ENCODE assay signal across 13 cellular contexts in the genomic region with DNA sequence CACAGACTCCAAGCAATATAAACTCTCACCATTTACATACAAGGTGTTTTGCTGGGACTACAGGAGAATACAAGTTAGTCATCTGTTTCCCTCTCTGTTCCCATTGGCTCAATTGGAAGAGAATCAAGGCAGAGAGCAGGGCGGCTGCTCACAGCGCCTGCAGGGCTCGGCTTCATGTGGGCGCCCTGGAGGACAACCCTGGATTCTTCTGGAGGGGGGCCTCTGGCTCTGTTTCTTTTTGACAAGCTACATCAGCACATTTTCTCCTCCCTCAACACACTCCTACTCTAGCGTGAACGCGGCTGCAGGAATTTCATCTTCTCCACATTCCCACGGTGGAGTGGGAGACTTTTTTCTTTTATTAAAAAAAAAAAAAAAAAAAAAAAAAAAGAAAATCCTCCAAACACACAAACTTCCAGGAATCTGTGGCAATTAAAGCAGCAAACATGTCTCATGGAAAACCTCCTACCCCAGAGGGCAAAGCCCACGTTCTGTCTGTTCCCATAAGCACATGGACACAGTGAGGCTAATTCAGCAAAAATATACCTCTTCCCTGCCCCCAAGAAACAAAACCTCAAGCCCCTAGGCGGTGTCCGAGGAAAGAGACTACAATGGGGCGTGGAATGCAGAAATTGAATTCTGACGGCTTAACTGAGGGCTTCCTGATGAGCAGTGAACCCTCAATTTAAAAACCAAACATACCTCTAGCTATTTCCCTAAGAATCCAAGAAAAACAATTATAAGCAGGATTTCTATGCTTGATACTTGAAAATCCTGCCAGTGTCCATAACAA. TPM values are rescaled to one million over a fixed set of nuclear protein-coding genes. Genes with fewer than 3 reads are reported as not detected.
DNase-seq lines count a peak whose midpoint lies in the region; ATAC-seq and TF ChIP-seq lines count a peak whose summit lies in the region.
"Had no signal": no experiment of that assay in that cellular context is flagged by ENCODE, and none has a peak within 500 bp of the region (broad histone marks: within the 10 kb centered on the region; RNA-seq: fewer than 3 reads in every experiment).

No MANE protein-coding gene starts in this region.

- H3K36me3 Mint-ChIP-seq in nephron (ENCODE audit: low read depth), result peaks cover 16% of the 10 kb centered on the region
- H3K36me3 Mint-ChIP-seq: natural killer cell had no signal

- H3K4me1 Mint-ChIP-seq in nephron, result peaks cover 43% of the 10 kb centered on the region
- H3K4me1 Mint-ChIP-seq: natural killer cell had no signal

- DNase-seq in AG08396 (ENCODE audit: low spot score) (peak; percentile 64), SJSA1 (ENCODE audit: low read depth in 1 of 2, low spot score in 2 of 2) (peak; percentile 65 to 75), fibroblast of pulmonary artery (ENCODE audit: low read depth) (peak; percentile 18), retina (no peak), A673 (ENCODE audit: low spot score) (no peak)
- DNase-seq in central memory CD4-positive, alpha-beta T cell, result no peak
- DNase-seq: activated CD4-positive, alpha-beta T cell treated with anti-CD3 and anti-CD28 coated beads for 48 hours; colonic mucosa; natural killer cell; NCI-H1417; stomach had no signal

- H3K27ac ChIP-seq in SJSA1 (peak overlapping the region; percentile 79), A673 (ENCODE audit: low read depth, low read length, poor library complexity, severe bottlenecking) (no peak overlapping the region)
- H3K27ac ChIP-seq: colonic mucosa had no signal

- peak overlapping the region; percentile 85 to 97 (median 90) for H3K27ac Mint-ChIP-seq in nephron
- H3K27ac Mint-ChIP-seq: natural killer cell had no signal

- CTCF ChIA-PET in A673 (lab: Charles Lee), result no interaction called here

- POLR2A ChIA-PET in A673 (lab: Charles Lee; ENCODE audit: low non-redundant PET), result no interaction called here

- no peaks in the 10 kb centered on the region for H3K27me3 Mint-ChIP-seq in nephron (ENCODE audit: low read depth)

- H3K4me3 Mint-ChIP-seq in nephron, result peak overlapping the region; percentile 14 to 27 (median 15)
- H3K4me3 Mint-ChIP-seq: natural killer cell had no signal

- intact Hi-C loops in A673 (cut with micrococcal nuclease; ENCODE audit: unreplicated experiment), result no loop called here

- no peaks in the 10 kb centered on the region for H3K36me3 ChIP-seq in SJSA1
- H3K36me3 ChIP-seq in A673 (ENCODE audit: insufficient read depth, low read length, poor library complexity, severe bottlenecking), result no peaks in the 10 kb centered on the region
- H3K36me3 ChIP-seq: colonic mucosa, stomach had no signal

- no peak for ATAC-seq in HG02642 (IDR thresholded peaks at IDR 0.05; ENCODE audit: poor library complexity, unreplicated experiment)
- ATAC-seq: natural killer cell had no signal

- H3K9me3 Mint-ChIP-seq in nephron, result no peaks in the 10 kb centered on the region
- H3K9me3 Mint-ChIP-seq: natural killer cell had no signal

- no peak overlapping the region for H3K4me3 ChIP-seq in SJSA1
- no peak overlapping the region for H3K4me3 ChIP-seq in fibroblast of pulmonary artery (replicated peaks; ENCODE audit: low read depth, low read length)
- no peak overlapping the region for H3K4me3 ChIP-seq in A673 (ENCODE audit: low read depth, low read length, poor library complexity, severe bottlenecking)
- H3K4me3 ChIP-seq: colonic mucosa, stomach had no signal

- H3K4me1 ChIP-seq in SJSA1 (replicated peaks), result peaks cover 19% of the 10 kb centered on the region
- no peaks in the 10 kb centered on the region for H3K4me1 ChIP-seq in A673 (ENCODE audit: insufficient read depth, low read length, poor library complexity, severe bottlenecking)
- H3K4me1 ChIP-seq: colonic mucosa, stomach had no signal

- TF ChIP-seq CTCF in fibroblast of pulmonary artery (IDR thresholded peaks at IDR 0.05; ENCODE audit: low read length, missing control alignments) (no peak), nephron (IDR thresholded peaks at IDR 0.05; ENCODE audit: unreplicated experiment in 3 of 3) (no peak), A673 (conservative IDR thresholded peaks at IDR 0.05; ENCODE audit: low read depth, low read length) (no peak)

- no TSS peak for BruUV-seq in A673 (replicated peaks; lab: Mats Ljungman, UMichigan)

- H3K27me3 ChIP-seq in SJSA1 (replicated peaks), result no peaks in the 10 kb centered on the region
- no peaks in the 10 kb centered on the region for H3K27me3 ChIP-seq in A673 (replicated peaks; ENCODE audit: insufficient read depth, low read depth, low read length, poor library complexity)
- H3K27me3 ChIP-seq: colonic mucosa, stomach had no signal

- H3K9me3 ChIP-seq in SJSA1 (replicated peaks) (no peaks in the 10 kb centered on the region), A673 (ENCODE audit: low read depth, low read length, poor library complexity, severe bottlenecking) (no peaks in the 10 kb centered on the region)
- H3K9me3 ChIP-seq: colonic mucosa, stomach had no signal

RNA-seq across cellular contexts. Expression of gene PARD6G, which starts 50.6 kb away (rescaled TPM):
- 4.4 and 6.1 TPM in 2 replicates for total RNA-seq in SJSA1 (2014; rRNA removed; shearing (Covaris generic))
- 7.9 and 10.2 TPM in 2 replicates for total RNA-seq in A673 (2021)
- total RNA-seq: natural killer cell had no signal

Comparison
In these comparisons a context has a peak if more than half of its experiments do, and no peak if none do; other contexts are left out.
1. DNase-seq: peak in AG08396 (single experiment), SJSA1 (2 of 2) and fibroblast of pulmonary artery (single experiment); none in central memory CD4-positive, alpha-beta T cell (single experiment), retina (single experiment) and A673 (single experiment).